18 cellular contexts compared by ENCODE assay signal in genomic region chr5:447501-447900, GRCh38. TPM values are rescaled to one million over a fixed set of nuclear protein-coding genes. Genes with fewer than 3 reads are reported as not detected.
DNase-seq lines count a peak whose midpoint lies in the region; ATAC-seq and TF ChIP-seq lines count a peak whose summit lies in the region.
"Had no signal": no experiment of that assay in that cellular context is flagged by ENCODE, and none has a peak within 500 bp of the region (broad histone marks: within the 10 kb centered on the region; RNA-seq: fewer than 3 reads in every experiment).

No MANE protein-coding gene starts in this region.

- H3K36me3 ChIP-seq in left ventricle myocardium inferior (peaks cover 57% of the 10 kb centered on the region), spleen (peaks cover 0 to 69% (median 56%) of the 10 kb centered on the region in 6 donors)

- WGBS in spleen, 5 donors: 89 to 97% (median 95%) methylated on average over 20 to 21 of the region's 21 CpGs

- H3K4me1 Mint-ChIP-seq in WTC11 (peaks cover 9% of the 10 kb centered on the region), Calu3 (ENCODE audit: low read depth, unreplicated experiment) (peaks cover 31% of the 10 kb centered on the region)

- H3K4me1 ChIP-seq in left ventricle myocardium inferior (peaks cover 25% of the 10 kb centered on the region), spleen (peaks cover 10 to 66% (median 26%) of the 10 kb centered on the region in 6 donors)

- H3K36me3 Mint-ChIP-seq in WTC11 (peaks cover 59% of the 10 kb centered on the region), Calu3 (ENCODE audit: insufficient read depth, unreplicated experiment) (peaks cover 78% of the 10 kb centered on the region)

- no peak for ATAC-seq in WTC11
- no peak for ATAC-seq in HG03354 (IDR thresholded peaks at IDR 0.05; ENCODE audit: poor library complexity, severe bottlenecking, unreplicated experiment)
- ATAC-seq: natural killer cell had no signal

- H3K4me3 ChIP-seq in HL-60 (replicated peaks; ENCODE audit: insufficient read depth, low read length): no peak overlapping the region
- H3K4me3 ChIP-seq in left ventricle myocardium inferior: no peak overlapping the region
- H3K4me3 ChIP-seq in spleen: no peak overlapping the region
- H3K4me3 ChIP-seq: SJSA1, transverse colon had no signal

- DNase-seq in HL-60 (ENCODE audit: low read depth in 1 of 2, low spot score in 1 of 2) (no peak), WTC11 (ENCODE audit: low spot score) (no peak), left ventricle myocardium inferior (peak; percentile 11), spleen (peak; percentile 67), AG08396 (ENCODE audit: low spot score) (no peak), Calu3 (no peak)
- DNase-seq: activated CD4-positive, alpha-beta memory T cell treated with anti-CD3 and anti-CD28 coated beads, Interleukin-2, amount 10 ng/mL, durations not matched to agents 7 days and 5 days; brain microvascular endothelial cell; GOT3; NCI-H187; NCI-H226 had no signal

- H3K9me3 ChIP-seq in left ventricle myocardium inferior (replicated peaks) (peaks cover 19% of the 10 kb centered on the region), spleen (peaks cover 0 to 22% (median 18%) of the 10 kb centered on the region in 8 donors)

- H3K9me3 Mint-ChIP-seq in WTC11 (peaks cover 8% of the 10 kb centered on the region), Calu3 (ENCODE audit: low read depth, unreplicated experiment) (peaks cover 5% of the 10 kb centered on the region)

- TF ChIP-seq CTCF in HL-60 (IDR thresholded peaks at IDR 0.05; ENCODE audit: insufficient read depth, low read length) (no peak), WTC11 (IDR thresholded peaks at IDR 0.05) (no peak), left ventricle myocardium inferior (IDR thresholded peaks at IDR 0.05; ENCODE audit: borderline replicate concordance) (no peak), spleen (IDR thresholded peaks at IDR 0.05 in 8 of 11, conservative IDR thresholded peaks at IDR 0.05 in 3 of 11) (no peak), Calu3 (IDR thresholded peaks at IDR 0.05; ENCODE audit: unreplicated experiment) (no peak)

- no peak overlapping the region for H3K27ac Mint-ChIP-seq in WTC11
- H3K27ac Mint-ChIP-seq in Calu3 (ENCODE audit: unreplicated experiment): no peak overlapping the region
- H3K27ac Mint-ChIP-seq: activated CD4-positive, alpha-beta memory T cell treated with anti-CD3 and anti-CD28 coated beads, Interleukin-2, amount 10 ng/mL, durations not matched to agents 7 days and 5 days; stimulated activated naive CD8-positive, alpha-beta T cell treated with anti-CD3 and anti-CD28 coated beads, Interleukin-15, Interleukin-2, amounts not matched to agents 100 ng/mL and 50 ng/mL, for 24 hours had no signal

- H3K27ac ChIP-seq in HL-60 (replicated peaks): peak overlapping the region; percentile 33; the same call in 1 of the 2 replicates
- H3K27ac ChIP-seq in left ventricle myocardium inferior (replicated peaks): no peak overlapping the region
- H3K27ac ChIP-seq in spleen: peak overlapping the region in 3 of 8 donors; percentile 54 to 72 (median 70)
- H3K27ac ChIP-seq: brain microvascular endothelial cell, SJSA1, transverse colon, WERI-Rb-1 had no signal

- CTCF ChIA-PET in WTC11 (lab: Charles Lee): interaction anchor here (0.6 to 3.7 kb wide), 38 partner anchors 8 to 278 kb away, joined by 3 to 33 read pairs (median 6); partner anchors contain the start of genes PDCD6 and SLC9A3
- CTCF ChIA-PET in Calu3 (lab: Charles Lee): interaction anchor here (0.9 to 1.5 kb wide), 2 partner anchors 58 to 130 kb away, joined by 3 to 7 read pairs; no protein-coding TSS in a partner anchor

- no TSS peak for BruUV-seq in Calu3 (replicated peaks; lab: Mats Ljungman, UMichigan)

- intact Hi-C loops in left ventricle myocardium inferior (cut with micrococcal nuclease): no loop called here
- intact Hi-C loops in spleen (cut with DNase I; ENCODE audit: low total_unique reads): no loop called here
- intact Hi-C loops in Calu3 (cut with micrococcal nuclease; ENCODE audit: unreplicated experiment): loop anchor here (10.0 kb wide), 1 partner anchor 167 kb away; the partner anchor contains the start of gene CEP72

- TF ChIP-seq POLR2A in spleen (IDR thresholded peaks at IDR 0.05): no peak

- POLR2A ChIA-PET in WTC11 (lab: Charles Lee): no interaction called here

- H3K27me3 ChIP-seq in HL-60 (ENCODE audit: insufficient read depth, poor library complexity, severe bottlenecking): no peaks in the 10 kb centered on the region
- no peaks in the 10 kb centered on the region for H3K27me3 ChIP-seq in left ventricle myocardium inferior (ENCODE audit: low read depth)
- H3K27me3 ChIP-seq in spleen (replicated peaks in 1 of 7): no peaks in the 10 kb centered on the region
- H3K27me3 ChIP-seq: brain microvascular endothelial cell, SJSA1, transverse colon had no signal

- no peak overlapping the region for H3K4me3 Mint-ChIP-seq in WTC11
- H3K4me3 Mint-ChIP-seq in Calu3 (ENCODE audit: low read depth, unreplicated experiment): no peak overlapping the region
- H3K4me3 Mint-ChIP-seq: activated CD4-positive, alpha-beta memory T cell treated with anti-CD3 and anti-CD28 coated beads, Interleukin-2, amount 10 ng/mL, durations not matched to agents 7 days and 5 days; memory B cell; natural killer cell; stimulated activated naive CD8-positive, alpha-beta T cell treated with anti-CD3 and anti-CD28 coated beads, Interleukin-15, Interleukin-2, amounts not matched to agents 100 ng/mL and 50 ng/mL, for 24 hours had no signal

- H3K27me3 Mint-ChIP-seq in WTC11 (ENCODE audit: low read depth) (no peaks in the 10 kb centered on the region), Calu3 (ENCODE audit: unreplicated experiment) (no peaks in the 10 kb centered on the region)
- H3K27me3 Mint-ChIP-seq: activated CD4-positive, alpha-beta memory T cell treated with anti-CD3 and anti-CD28 coated beads, Interleukin-2, amount 10 ng/mL, durations not matched to agents 7 days and 5 days; stimulated activated naive CD8-positive, alpha-beta T cell treated with anti-CD3 and anti-CD28 coated beads, Interleukin-15, Interleukin-2, amounts not matched to agents 100 ng/mL and 50 ng/mL, for 24 hours had no signal

TF ChIP-seq in WTC11, 78 proteins besides CTCF, POLR2A, EP300 and RAD21:
- no peak for TF ChIP-seq ARID4B (CRISPR knock-in tag; IDR thresholded peaks at IDR 0.05; ENCODE audit: borderline replicate concordance)
- no peak for TF ChIP-seq AR (CRISPR knock-in tag; IDR thresholded peaks at IDR 0.05)
- TF ChIP-seq NR2C2 (CRISPR knock-in tag; IDR thresholded peaks at IDR 0.05): 0 out of 2 replicates have a peak, but pooled peaks have one; percentile 5
TF ChIP-seq in WTC11: peak in this region for 1.

RNA-seq across cellular contexts. Expression of gene EXOC3, which starts 4.5 kb away (rescaled TPM):
- 60.1 to 62.4 TPM (median 62.2 TPM) in 3 replicates for total RNA-seq in WTC11 (2021)
- 46.2 TPM for total RNA-seq in left ventricle myocardium inferior
- total RNA-seq in spleen: 10 to 100 TPM; 61.5 to 87.0 (median 77.5) TPM
- 10 to 100 TPM; 22.7 to 62.0 (median 57.8) TPM for polyA plus RNA-seq in spleen
- total RNA-seq in Calu3 (2022): 63.8 and 69.4 TPM in 2 replicates

Comparison
In these comparisons a context has a peak if more than half of its experiments do, and no peak if none do; other contexts are left out.
1. DNase-seq: peak in left ventricle myocardium inferior (single experiment) and spleen (single experiment); none in HL-60 (0 of 2), WTC11 (single experiment), AG08396 (single experiment) and Calu3 (single experiment).